15 cellular contexts compared by ENCODE assay signal in genomic region chr21:45945066-45945867, GRCh38. TPM values are rescaled to one million over a fixed set of nuclear protein-coding genes. Genes with fewer than 3 reads are reported as not detected.
A peak's percentile ranks its signal among the peaks of the same experiment; 100 is the strongest.
DNase-seq lines count a peak whose midpoint lies in the region; ATAC-seq and TF ChIP-seq lines count a peak whose summit lies in the region.
"Had no signal": no experiment of that assay in that cellular context is flagged by ENCODE, and none has a peak within 500 bp of the region (broad histone marks: within the 10 kb centered on the region; RNA-seq: fewer than 3 reads in every experiment).

No MANE protein-coding gene starts in this region.

- CTCF ChIA-PET in PC-9 (lab: Charles Lee), result no interaction called here

- H3K4me3 ChIP-seq in right atrium auricular region (no peak overlapping the region), rectal smooth muscle tissue (ENCODE audit: low read length) (no peak overlapping the region), PC-9 (no peak overlapping the region), gastroesophageal sphincter (no peak overlapping the region)
- H3K4me3 ChIP-seq: BLaER1 treated with 17β-estradiol and CSF1 and Interleukin-3, amounts not matched to agents 10 nM and 100 nM had no signal

- no peak overlapping the region for H3K4me2 ChIP-seq in PC-9
- H3K4me2 ChIP-seq: BLaER1 treated with 17β-estradiol and CSF1 and Interleukin-3, amounts not matched to agents 10 nM and 100 nM had no signal

- ATAC-seq in Right ventricle myocardium superior (ENCODE audit: poor library complexity), result no peak
- ATAC-seq in GM19463 (IDR thresholded peaks at IDR 0.05; ENCODE audit: unreplicated experiment), result no peak
- ATAC-seq in gastroesophageal sphincter, result no peak
- ATAC-seq: CD8-positive, alpha-beta T cell had no signal

- H3F3A ChIP-seq in PC-9 (ENCODE audit: insufficient read depth, low read depth), result no peaks in the 10 kb centered on the region

- H4K20me1 ChIP-seq in PC-9 (ENCODE audit: insufficient read depth), result no peaks in the 10 kb centered on the region

- no peaks in the 10 kb centered on the region for H3K9me2 ChIP-seq in PC-9 (ENCODE audit: insufficient read depth)

- H3K27me3 ChIP-seq in right atrium auricular region (no peaks in the 10 kb centered on the region), rectal smooth muscle tissue (ENCODE audit: control insufficient read depth, insufficient read depth, low read length) (no peaks in the 10 kb centered on the region), PC-9 (ENCODE audit: insufficient read depth, low read depth) (peaks cover 43% of the 10 kb centered on the region), gastroesophageal sphincter (no peaks in the 10 kb centered on the region)

- POLR2A ChIA-PET in PC-9 (lab: Charles Lee; ENCODE audit: unreplicated experiment), result no interaction called here

- intact Hi-C loops in Right ventricle myocardium superior (cut with DNase I), result no loop called here
- intact Hi-C loops in PC-9 (cut with micrococcal nuclease; ENCODE audit: unreplicated experiment), result no loop called here

- H3K4me1 ChIP-seq in right atrium auricular region (peaks cover 0 to 12% of the 10 kb centered on the region in 2 donors), rectal smooth muscle tissue (ENCODE audit: control insufficient read depth, insufficient read depth, low read length) (no peaks in the 10 kb centered on the region), PC-9 (replicated peaks; ENCODE audit: insufficient read depth) (no peaks in the 10 kb centered on the region), gastroesophageal sphincter (peaks cover 0 to 8% (median 3%) of the 10 kb centered on the region in 3 donors)

- no peak for TF ChIP-seq CTCF in right atrium auricular region (IDR thresholded peaks at IDR 0.05)
- TF ChIP-seq CTCF in PC-9 (conservative IDR thresholded peaks at IDR 0.05), result no peak
- no peak for TF ChIP-seq CTCF in gastroesophageal sphincter (IDR thresholded peaks at IDR 0.05)

- no peak overlapping the region for H2AFZ ChIP-seq in PC-9

- no peak overlapping the region for H3K27ac ChIP-seq in right atrium auricular region
- H3K27ac ChIP-seq in rectal smooth muscle tissue (ENCODE audit: low read depth, low read length), result peak overlapping the region; percentile 9
- no peak overlapping the region for H3K27ac ChIP-seq in PC-9
- H3K27ac ChIP-seq in gastroesophageal sphincter, result peak overlapping the region in 2 of 4 donors; percentile 14 to 35
- H3K27ac ChIP-seq: BLaER1 treated with 17β-estradiol and CSF1 and Interleukin-3, amounts not matched to agents 10 nM and 100 nM had no signal

- no peak overlapping the region for H3K9ac ChIP-seq in rectal smooth muscle tissue (ENCODE audit: low read length)
- H3K9ac ChIP-seq: BLaER1 treated with 17β-estradiol and CSF1 and Interleukin-3, amounts not matched to agents 10 nM and 100 nM had no signal

- no peaks in the 10 kb centered on the region for H3K79me2 ChIP-seq in PC-9 (ENCODE audit: low read depth)

- TF ChIP-seq POLR2A in gastroesophageal sphincter (IDR thresholded peaks at IDR 0.05), result no peak

- peak; percentile 35 for DNase-seq in Right ventricle myocardium superior
- DNase-seq in right atrium auricular region (ENCODE audit: low spot score), result no peak
- peak; percentile 40 for DNase-seq in ecto neural progenitor cell (ENCODE audit: low spot score)
- peak; percentile 23 for DNase-seq in left kidney (ENCODE audit: low read depth, low spot score)
- no peak for DNase-seq in PC-9
- DNase-seq: Calu3; CD8-positive, alpha-beta T cell; DMS 273 treated with DMSO at 0.1 percent for 48 hours; DMS79; GDM1; HCEC 1CT had no signal

- no TSS peak for BruUV-seq in PC-9 (replicated peaks; lab: Mats Ljungman, UMichigan)

- H3K36me3 ChIP-seq in right atrium auricular region (no peaks in the 10 kb centered on the region), rectal smooth muscle tissue (ENCODE audit: control insufficient read depth, insufficient read depth, low read length) (no peaks in the 10 kb centered on the region), PC-9 (ENCODE audit: low read depth) (no peaks in the 10 kb centered on the region), gastroesophageal sphincter (no peaks in the 10 kb centered on the region)
- H3K36me3 ChIP-seq: BLaER1 treated with 17β-estradiol and CSF1 and Interleukin-3, amounts not matched to agents 10 nM and 100 nM had no signal

- 95 to 97% methylated on average over 4 to 7 of the region's 24 CpGs for WGBS in gastroesophageal sphincter (ENCODE audit: low coverage in 1 of 2), 2 donors

- H3K9me3 ChIP-seq in right atrium auricular region (no peaks in the 10 kb centered on the region), PC-9 (ENCODE audit: insufficient read depth, low read depth) (no peaks in the 10 kb centered on the region), gastroesophageal sphincter (no peaks in the 10 kb centered on the region)

- TF ChIP-seq EP300 in gastroesophageal sphincter (IDR thresholded peaks at IDR 0.05), result no peak

RNA-seq across cellular contexts. Expression of gene COL6A1, which starts 36.3 kb away (rescaled TPM):
- total RNA-seq in Right ventricle myocardium superior (173 TPM), right atrium auricular region (100 to 1,000 TPM; 201 to 278 TPM), PC-9 (2021) (43.1 and 51.8 TPM in 2 replicates), gastroesophageal sphincter (1,000 to 10,000 TPM in 2 of 4 donors, 100 to 1,000 TPM in 2; 477 to 1,231 (median 878) TPM)

Comparison
In these comparisons a context has a peak if more than half of its experiments do, and no peak if none do; other contexts are left out.
1. DNase-seq: peak in Right ventricle myocardium superior (single experiment), ecto neural progenitor cell (single experiment) and left kidney (single experiment); none in right atrium auricular region (single experiment) and PC-9 (0 of 2).